ENCODE assay signal across 21 cellular contexts in the genomic region with DNA sequence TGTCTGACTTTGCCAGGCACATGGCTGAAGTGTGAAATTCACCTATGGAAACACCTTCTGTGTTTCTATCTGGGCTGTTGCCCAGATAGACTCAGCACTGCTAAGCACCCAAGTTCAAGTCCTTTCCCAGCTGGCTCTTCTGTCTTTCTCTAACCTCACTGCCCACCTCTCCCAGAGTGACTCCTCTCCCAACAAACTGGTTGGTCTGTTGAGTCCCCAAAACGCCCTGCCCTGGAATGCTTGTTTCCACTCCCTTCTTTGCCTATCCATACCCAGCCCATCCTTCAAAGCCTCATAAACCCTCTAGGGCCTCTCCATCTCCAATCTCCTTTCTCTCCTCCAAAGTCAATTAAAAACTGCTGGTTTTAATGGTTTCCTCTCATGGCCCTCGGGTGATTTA. TPM values are rescaled to one million over a fixed set of nuclear protein-coding genes. Genes with fewer than 3 reads are reported as not detected.
DNase-seq lines count a peak whose midpoint lies in the region; ATAC-seq, FAIRE-seq and TF ChIP-seq lines count a peak whose summit lies in the region.
"Had no signal": no experiment of that assay in that cellular context is flagged by ENCODE, and none has a peak within 500 bp of the region (broad histone marks: within the 10 kb centered on the region; RNA-seq: fewer than 3 reads in every experiment).

No MANE protein-coding gene starts in this region.

- H3K27me3 ChIP-seq in esophagus muscularis mucosa (no peaks in the 10 kb centered on the region), colonic mucosa (no peaks in the 10 kb centered on the region)

- H3K4me1 ChIP-seq in esophagus muscularis mucosa, result peaks cover 60 to 93% (median 88%) of the 10 kb centered on the region in 4 donors
- H3K4me1 ChIP-seq in kidney (ENCODE audit: control insufficient read depth in 1 of 2, insufficient read depth in 1 of 2, low read depth in 1 of 2, low read length in 2 of 2), result peaks cover 5 to 6% of the 10 kb centered on the region in 2 donors
- peaks cover 13% of the 10 kb centered on the region for H3K4me1 ChIP-seq in colonic mucosa

- H3K4me3 ChIP-seq in esophagus muscularis mucosa, result no peak overlapping the region
- no peak overlapping the region for H3K4me3 ChIP-seq in kidney (ENCODE audit: low read length in 2 of 2)
- H3K4me3 ChIP-seq in colonic mucosa, result no peak overlapping the region
- H3K4me3 ChIP-seq: GM12878, GM23248 had no signal

- peaks cover 6% of the 10 kb centered on the region for H3K4me1 Mint-ChIP-seq in T-helper 17 cell
- peaks cover 91% of the 10 kb centered on the region for H3K4me1 Mint-ChIP-seq in nephron
- peaks cover 87% of the 10 kb centered on the region for H3K4me1 Mint-ChIP-seq in type B pancreatic cell (ENCODE audit: unreplicated experiment)

- FAIRE-seq in kidney (lab: Jason Lieb, UNC), result no peak
- FAIRE-seq: GM12878, GM18507, HTR-8/SVneo had no signal

- H3K27me3 Mint-ChIP-seq in T-helper 17 cell (peaks cover 83% of the 10 kb centered on the region), nephron (ENCODE audit: low read depth) (peaks cover 23% of the 10 kb centered on the region), type B pancreatic cell (no peaks in the 10 kb centered on the region)

- no peaks in the 10 kb centered on the region for H3K36me3 Mint-ChIP-seq in T-helper 17 cell (ENCODE audit: low read depth)
- peaks cover 4% of the 10 kb centered on the region for H3K36me3 Mint-ChIP-seq in nephron (ENCODE audit: low read depth)
- peaks cover 27% of the 10 kb centered on the region for H3K36me3 Mint-ChIP-seq in type B pancreatic cell

- no peaks in the 10 kb centered on the region for H3K36me3 ChIP-seq in esophagus muscularis mucosa
- H3K36me3 ChIP-seq in kidney (ENCODE audit: control insufficient read depth in 1 of 2, insufficient read depth in 2 of 2, low read length in 2 of 2), result no peaks in the 10 kb centered on the region
- H3K36me3 ChIP-seq in colonic mucosa, result no peaks in the 10 kb centered on the region

- no peak overlapping the region for H3K9ac ChIP-seq in kidney (ENCODE audit: low read length in 2 of 2)
- H3K9ac ChIP-seq in colonic mucosa (ENCODE audit: low read depth in 2 of 2, low read length in 2 of 2), result no peak overlapping the region
- H3K9ac ChIP-seq: GM23248 had no signal

- intact Hi-C loops in esophagus muscularis mucosa (cut with DNase I), result no loop called here
- intact Hi-C loops in kidney (cut with DNase I), result no loop called here
- intact Hi-C loops in colonic mucosa (cut with DNase I), result no loop called here

- 89% methylated on average over 2 of the region's 2 CpGs for WGBS in esophagus muscularis mucosa

- TF ChIP-seq CTCF in esophagus muscularis mucosa (IDR thresholded peaks at IDR 0.05) (no peak), nephron (IDR thresholded peaks at IDR 0.05; ENCODE audit: unreplicated experiment in 3 of 3) (no peak), type B pancreatic cell (conservative IDR thresholded peaks at IDR 0.05) (no peak), kidney (IDR thresholded peaks at IDR 0.05; ENCODE audit: borderline replicate concordance, extremely low read depth, insufficient read depth) (no peak), colonic mucosa (IDR thresholded peaks at IDR 0.05) (no peak)

- H3K9me3 ChIP-seq in T-helper 17 cell (ENCODE audit: control insufficient read depth, low read length, poor library complexity, severe bottlenecking) (no peaks in the 10 kb centered on the region), esophagus muscularis mucosa (no peaks in the 10 kb centered on the region), kidney (ENCODE audit: control insufficient read depth in 1 of 2, low read length in 2 of 2) (no peaks in the 10 kb centered on the region), colonic mucosa (no peaks in the 10 kb centered on the region)
- H3K9me3 ChIP-seq: Caco-2 had no signal

- peak overlapping the region; percentile 66 to 94 (median 78) for H3K27ac ChIP-seq in esophagus muscularis mucosa (replicated peaks in 1 of 4)
- H3K27ac ChIP-seq in kidney (ENCODE audit: low read depth in 2 of 2, low read length in 2 of 2), result no peak overlapping the region
- no peak overlapping the region for H3K27ac ChIP-seq in colonic mucosa
- H3K27ac ChIP-seq: GM23248 had no signal

- no peaks in the 10 kb centered on the region for H3K9me3 Mint-ChIP-seq in nephron
- H3K9me3 Mint-ChIP-seq in type B pancreatic cell, result peaks cover 6% of the 10 kb centered on the region

- no peak for TF ChIP-seq POLR2A in esophagus muscularis mucosa (IDR thresholded peaks at IDR 0.05; ENCODE audit: low read depth)

- DNase-seq in T-helper 17 cell (no peak), esophagus muscularis mucosa (ENCODE audit: extremely low spot score) (no peak), type B pancreatic cell (ENCODE audit: extremely low spot score, unreplicated experiment) (no peak), kidney (no peak), colonic mucosa (no peak)
- DNase-seq: AML-193, Caco-2, GM23248, NCI-H1092, NCI-H1694 treated with DMSO at 0.1 percent for 48 hours, NCI-H2171, NCI-H446 treated with DMSO at 0.1 percent for 48 hours, NCI-H748 treated with DMSO at 0.1 percent for 48 hours had no signal

- H3K27ac Mint-ChIP-seq in T-helper 17 cell, result peak overlapping the region; percentile 73
- peak overlapping the region in 2 of 3 experiments; percentile 34 to 81 for H3K27ac Mint-ChIP-seq in nephron
- peak overlapping the region; percentile 67 for H3K27ac Mint-ChIP-seq in type B pancreatic cell

- ATAC-seq in T-helper 17 cell (no peak), HG02840 (IDR thresholded peaks at IDR 0.05; ENCODE audit: low FRiP score, unreplicated experiment) (no peak)
- ATAC-seq: GM12878, HCT116, Panc1, Right ventricle myocardium inferior had no signal

- H3K4me3 Mint-ChIP-seq in T-helper 17 cell, result no peak overlapping the region
- H3K4me3 Mint-ChIP-seq in nephron, result no peak overlapping the region
- H3K4me3 Mint-ChIP-seq in type B pancreatic cell, result peak overlapping the region; percentile 72

- TF ChIP-seq EP300 in esophagus muscularis mucosa (IDR thresholded peaks at IDR 0.05), result no peak

RNA-seq across cellular contexts. Expression of gene PLXNA2, which starts 15.6 kb away (rescaled TPM):
- 1 to 10 TPM; 1.0 to 2.2 TPM for total RNA-seq in T-helper 17 cell
- 10 to 100 TPM; 19.8 to 41.6 (median 27.9) TPM for total RNA-seq in esophagus muscularis mucosa
- 80.1 and 120 TPM in 2 replicates for total RNA-seq in type B pancreatic cell (ENCODE audit: low replicate concordance)
- total RNA-seq in kidney, result 27.9 TPM
- polyA plus RNA-seq in kidney (ENCODE audit: insufficient read depth, low read depth, low replicate concordance), result 2.4 TPM
- 10 to 100 TPM; 46.1 to 81.6 TPM for total RNA-seq in colonic mucosa

Comparison
In these comparisons a context has a peak if more than half of its experiments do, and no peak if none do; other contexts are left out.
1. H3K27ac ChIP-seq: peak in esophagus muscularis mucosa (4 of 4); none in kidney (0 of 2) and colonic mucosa (single experiment).
2. Peak in every context shown above with its lines, with median percentiles within 50 percentile points of each other: H3K27ac Mint-ChIP-seq.